Comparison of ENCODE assay signal across 1 cellular context in the genomic region with DNA sequence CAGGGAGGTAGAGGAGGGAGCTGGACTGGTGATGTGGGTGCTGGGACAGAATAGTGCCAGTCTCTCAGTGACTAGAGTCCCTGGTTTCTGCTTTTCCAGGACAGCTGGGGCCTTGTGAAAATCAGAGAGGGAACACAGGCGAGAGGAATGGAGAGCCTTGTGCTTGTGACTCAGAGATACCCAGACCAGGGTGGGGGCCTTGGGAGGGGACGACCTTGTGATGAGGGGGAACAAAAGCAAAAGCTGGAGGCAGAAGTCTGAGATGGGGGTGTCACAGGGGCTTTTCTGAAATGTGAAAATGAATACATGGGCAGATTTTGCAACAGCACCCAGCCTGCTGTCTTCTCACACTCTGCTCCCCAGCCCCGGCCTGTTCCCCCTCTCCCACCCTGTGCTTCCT.
TF ChIP-seq lines count a peak whose summit lies in the region.

No MANE protein-coding gene starts in this region.

TF ChIP-seq in endothelial cell of umbilical vein, 7 proteins besides CTCF, POLR2A, EP300 and RAD21 (continued from another document):
- TF ChIP-seq POLR2AphosphoS5 (IDR thresholded peaks at IDR 0.05; ENCODE audit: insufficient read depth, low read depth, low read length): no peak
- TF ChIP-seq MYC (IDR thresholded peaks at IDR 0.05; ENCODE audit: low read depth, low read length): no peak
- no peak for TF ChIP-seq EZH2 (IDR thresholded peaks at IDR 0.05; ENCODE audit: borderline replicate concordance, low read depth, low read length, severe bottlenecking)
- no peak for TF ChIP-seq GATA2 (IDR thresholded peaks at IDR 0.05; ENCODE audit: insufficient read depth, insufficient read length, low read depth, low read length)
